ENCODE assay signal across 23 cellular contexts in genomic region chrX:130885996-130886395, GRCh38. TPM values are rescaled to one million over a fixed set of nuclear protein-coding genes. Genes with fewer than 3 reads are reported as not detected.
A peak's percentile ranks its signal among the peaks of the same experiment; 100 is the strongest.
DNase-seq lines count a peak whose midpoint lies in the region; ATAC-seq and TF ChIP-seq lines count a peak whose summit lies in the region.
"Had no signal": no experiment of that assay in that cellular context is flagged by ENCODE, and none has a peak within 500 bp of the region (broad histone marks: within the 10 kb centered on the region; RNA-seq: fewer than 3 reads in every experiment).

No MANE protein-coding gene starts in this region.

- H3K4me3 ChIP-seq in CD4-positive, CD25-positive, alpha-beta regulatory T cell (ENCODE audit: low read depth, low read length), result peak overlapping the region; percentile 87
- H3K4me3 ChIP-seq in fibroblast of lung (replicated peaks in 1 of 4; ENCODE audit: control extremely low read depth in 1 of 4, insufficient read depth in 1 of 4, low read depth in 3 of 4, low read length in 4 of 4), result peak overlapping the region in 2 of 4 experiments; percentile 3 to 16
- H3K4me3 ChIP-seq: K562, PC-9, stomach had no signal

- peak overlapping the region; percentile 35 for H3K4me2 ChIP-seq in fibroblast of lung (ENCODE audit: extremely low read depth, insufficient read depth, low read length)
- H3K4me2 ChIP-seq: PC-9 had no signal

- H2AFZ ChIP-seq in fibroblast of lung (ENCODE audit: low read length), result no peak overlapping the region
- H2AFZ ChIP-seq: PC-9 had no signal

- no peaks in the 10 kb centered on the region for H3K9me3 Mint-ChIP-seq in CD4-positive, CD25-positive, alpha-beta regulatory T cell
- H3K9me3 Mint-ChIP-seq: activated naive CD8-positive, alpha-beta T cell treated with anti-CD3 and anti-CD28 coated beads, Interleukin-2, amount 50 U/mL, for 24 hours had no signal

- no peaks in the 10 kb centered on the region for H3K36me3 ChIP-seq in CD4-positive, CD25-positive, alpha-beta regulatory T cell (ENCODE audit: control insufficient read depth, insufficient read depth, low read length)
- H3K36me3 ChIP-seq in fibroblast of lung (ENCODE audit: control insufficient read depth, insufficient read depth, low read length), result no peaks in the 10 kb centered on the region
- H3K36me3 ChIP-seq: stomach had no signal

- no peak overlapping the region for H3K9ac ChIP-seq in fibroblast of lung (ENCODE audit: insufficient read depth, low read length)

- peak overlapping the region in 2 of 3 donors; percentile 44 to 64 for H3K27ac Mint-ChIP-seq in CD4-positive, CD25-positive, alpha-beta regulatory T cell
- H3K27ac Mint-ChIP-seq: activated naive CD8-positive, alpha-beta T cell treated with anti-CD3 and anti-CD28 coated beads, Interleukin-2, amount 50 U/mL, for 24 hours; B cell had no signal

- peaks cover 4% of the 10 kb centered on the region for H3K27me3 Mint-ChIP-seq in CD4-positive, CD25-positive, alpha-beta regulatory T cell
- H3K27me3 Mint-ChIP-seq: activated naive CD8-positive, alpha-beta T cell treated with anti-CD3 and anti-CD28 coated beads, Interleukin-2, amount 50 U/mL, for 24 hours; B cell had no signal

- peak overlapping the region; percentile 70 to 92 (median 75) for H3K4me3 Mint-ChIP-seq in CD4-positive, CD25-positive, alpha-beta regulatory T cell
- H3K4me3 Mint-ChIP-seq: activated naive CD8-positive, alpha-beta T cell treated with anti-CD3 and anti-CD28 coated beads, Interleukin-2, amount 50 U/mL, for 24 hours; B cell had no signal

- no peaks in the 10 kb centered on the region for H3K27me3 ChIP-seq in CD4-positive, CD25-positive, alpha-beta regulatory T cell (ENCODE audit: control insufficient read depth, insufficient read depth, low read length)
- no peaks in the 10 kb centered on the region for H3K27me3 ChIP-seq in fibroblast of lung (ENCODE audit: control insufficient read depth, insufficient read depth, low read length)
- H3K27me3 ChIP-seq: stomach had no signal

- H3K27ac ChIP-seq in CD4-positive, CD25-positive, alpha-beta regulatory T cell (ENCODE audit: insufficient read depth, low read length, poor library complexity, severe bottlenecking), result peak overlapping the region; percentile 33
- no peak overlapping the region for H3K27ac ChIP-seq in fibroblast of lung (ENCODE audit: insufficient read depth, low read length)
- H3K27ac ChIP-seq: epithelial cell of prostate, PC-9, stomach had no signal

- H3K79me2 ChIP-seq in fibroblast of lung (ENCODE audit: control insufficient read depth, insufficient read depth, low read length), result no peaks in the 10 kb centered on the region

- peak; percentile 22 to 61 (median 59) for DNase-seq in NCI-H1417 (lab: John Stamatoyannopoulos, UW)
- DNase-seq in NCI-H1417 treated with DMSO at 0.1 percent for 48 hours (lab: John Stamatoyannopoulos, UW), result no peak
- peak in 2 of 3 donors; percentile 17 to 30 for DNase-seq in CD4-positive, CD25-positive, alpha-beta regulatory T cell
- peak; percentile 58 for DNase-seq in OCI-M1 (lab: John Stamatoyannopoulos, UW)
- no peak for DNase-seq in fibroblast of lung (ENCODE audit: low read depth in 2 of 2)
- DNase-seq in NCI-H146 treated with DMSO at 0.1 percent for 48 hours (lab: John Stamatoyannopoulos, UW; ENCODE audit: unreplicated experiment), result no peak
- no peak for DNase-seq in stimulated activated CD4-positive, alpha-beta T cell treated with anti-CD3 and anti-CD28 coated beads, Interleukin-2, amount 100 ng/mL, for 48 hours
- DNase-seq: activated CD4-positive, CD25-positive, alpha-beta regulatory T cell treated with anti-CD3 and anti-CD28 coated beads, Interleukin-2, amount 50 U/mL, for 72 hours; activated naive CD8-positive, alpha-beta T cell treated with anti-CD3 and anti-CD28 coated beads, Interleukin-2, amount 50 U/mL, for 24 hours; Calu3; dermis blood vessel endothelial cell; foreskin melanocyte; MV-4-11; NCI-H2171; NCI-H748 treated with DMSO at 0.1 percent for 48 hours; PC-9; posterior cingulate gyrus; stomach; T1000 had no signal

- peaks cover 19 to 55% (median 25%) of the 10 kb centered on the region in 4 donors for H3K4me1 Mint-ChIP-seq in CD4-positive, CD25-positive, alpha-beta regulatory T cell
- H3K4me1 Mint-ChIP-seq: B cell had no signal

- no peak for TF ChIP-seq CTCF in fibroblast of lung (conservative IDR thresholded peaks at IDR 0.05 in 1 of 2, IDR thresholded peaks at IDR 0.05 in 1 of 2; ENCODE audit: low read depth in 1 of 2, low read length in 2 of 2)

- H3K4me1 ChIP-seq in CD4-positive, CD25-positive, alpha-beta regulatory T cell (ENCODE audit: control insufficient read depth, insufficient read depth, low read length, poor library complexity, severe bottlenecking), result no peaks in the 10 kb centered on the region
- no peaks in the 10 kb centered on the region for H3K4me1 ChIP-seq in fibroblast of lung (ENCODE audit: control insufficient read depth, extremely low read depth, insufficient read depth, low read length)
- H3K4me1 ChIP-seq: stomach had no signal

- ATAC-seq in CD4-positive, CD25-positive, alpha-beta regulatory T cell (ENCODE audit: low read depth in 2 of 2), result peak; percentile 22 to 61
- ATAC-seq in HG03439 (IDR thresholded peaks at IDR 0.05; ENCODE audit: unreplicated experiment), result no peak
- ATAC-seq: activated naive CD8-positive, alpha-beta T cell treated with anti-CD3 and anti-CD28 coated beads, Interleukin-2, amount 50 U/mL, for 24 hours; K562 had no signal

- no peaks in the 10 kb centered on the region for H3K36me3 Mint-ChIP-seq in CD4-positive, CD25-positive, alpha-beta regulatory T cell

- H4K20me1 ChIP-seq in fibroblast of lung (ENCODE audit: control insufficient read depth, extremely low read depth, insufficient read depth, low read length), result no peaks in the 10 kb centered on the region

- H3K9me3 ChIP-seq in CD4-positive, CD25-positive, alpha-beta regulatory T cell (ENCODE audit: control insufficient read depth in 2 of 2, low read length in 2 of 2), result no peaks in the 10 kb centered on the region
- H3K9me3 ChIP-seq in fibroblast of lung (ENCODE audit: control insufficient read depth, insufficient read depth, low read depth, low read length), result no peaks in the 10 kb centered on the region
- H3K9me3 ChIP-seq: stomach had no signal

RNA-seq across cellular contexts. Expression of gene ENOX2, which starts 17.0 kb away (rescaled TPM):
- total RNA-seq in CD4-positive, CD25-positive, alpha-beta regulatory T cell, result 10.6 TPM
- polyA plus RNA-seq in CD4-positive, CD25-positive, alpha-beta regulatory T cell, result 10 to 100 TPM; 18.9 to 23.3 (median 20.5) TPM
- total RNA-seq in fibroblast of lung, result 6.4 and 7.6 TPM in 2 replicates
- polyA plus RNA-seq in fibroblast of lung, result 9.2 and 12.9 TPM in 2 replicates
- polyA plus RNA-seq in fibroblast of lung (2012), result 6.8 and 8.3 TPM in 2 replicates
- polyA minus RNA-seq in fibroblast of lung (ENCODE audit: low replicate concordance), result 2.6 and 9.8 TPM in 2 replicates

Comparison
In these comparisons a context has a peak if more than half of its experiments do, and no peak if none do; other contexts are left out.
1. DNase-seq: peak in NCI-H1417 (3 of 3), CD4-positive, CD25-positive, alpha-beta regulatory T cell (2 of 3) and OCI-M1 (single experiment); none in NCI-H1417 treated with DMSO at 0.1 percent for 48 hours (single experiment), fibroblast of lung (0 of 2), NCI-H146 treated with DMSO at 0.1 percent for 48 hours (single experiment) and stimulated activated CD4-positive, alpha-beta T cell treated with anti-CD3 and anti-CD28 coated beads, Interleukin-2, amount 100 ng/mL, for 48 hours (0 of 2).